Comparison of ENCODE assay signal across 21 cellular contexts in the genomic region with DNA sequence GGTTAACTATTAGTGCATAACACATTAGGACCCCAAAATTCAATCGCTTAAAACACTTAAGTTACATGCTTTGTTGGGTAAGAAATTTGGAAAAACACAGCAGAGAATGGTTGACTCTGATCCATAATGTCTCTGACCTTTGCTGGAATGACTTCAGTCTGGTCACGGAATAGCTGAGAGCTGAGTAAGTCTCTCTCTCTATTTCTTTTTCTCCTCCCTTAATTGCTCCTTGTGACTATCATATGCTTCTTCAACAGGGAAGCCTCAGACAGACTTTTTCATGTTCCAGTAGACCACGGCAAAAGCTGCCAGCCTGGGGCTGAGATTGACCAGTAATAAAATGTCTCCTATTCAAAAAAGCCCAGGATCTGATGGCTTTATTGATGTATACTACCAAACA. TPM values are rescaled to one million over a fixed set of nuclear protein-coding genes. Genes with fewer than 3 reads are reported as not detected.
A peak's percentile ranks its signal among the peaks of the same experiment; 100 is the strongest.
DNase-seq lines count a peak whose midpoint lies in the region; ATAC-seq lines count a peak whose summit lies in the region.
"Had no signal": no experiment of that assay in that cellular context is flagged by ENCODE, and none has a peak within 500 bp of the region (broad histone marks: within the 10 kb centered on the region; RNA-seq: fewer than 3 reads in every experiment).

No MANE protein-coding gene starts in this region.

- peak overlapping the region; percentile 30 for H3K27ac ChIP-seq in mesodermal cell (ENCODE audit: low read depth, low read length, severe bottlenecking)
- H3K27ac ChIP-seq: A549, C4-2B, RWPE1, SJCRH30 had no signal

- in situ Hi-C loops in Caki2 (cut with HindIII; ENCODE audit: low pct_unique_long_range_greater_than_20kb, low sequenced_read_pairs), result no loop called here

- DNase-seq in Caki2 (ENCODE audit: low read depth), result peak; percentile 52
- DNase-seq in NCI-H226, result peak; percentile 8
- peak; percentile 28 for DNase-seq in dedifferentiated amniotic fluid mesenchymal stem cell (ENCODE audit: extremely low spot score)
- DNase-seq in activated effector memory CD4-positive, alpha-beta T cell treated with anti-CD3 and anti-CD28 coated beads, Interleukin-2, amount 50 U/mL, for 16 hours, result no peak
- DNase-seq in activated CD4-positive, alpha-beta T cell treated with anti-CD3 and anti-CD28 coated beads, Interleukin-2, amount 10 ng/mL, durations not matched to agents 7 days and 5 days, result no peak
- DNase-seq: HFFc6, IMR-90, Karpas-422, MM.1S, NCI-H1092 treated with DMSO at 0.1 percent for 48 hours, NCI-H1694 treated with DMSO at 0.1 percent for 48 hours, NCI-H446 treated with DMSO at 0.1 percent for 48 hours, OCI-M1, SJCRH30 had no signal

- no peaks in the 10 kb centered on the region for H3K36me3 Mint-ChIP-seq in activated CD4-positive, alpha-beta T cell treated with anti-CD3 and anti-CD28 coated beads, Interleukin-2, amount 10 ng/mL, durations not matched to agents 7 days and 5 days (ENCODE audit: low read depth)

- CTCF ChIA-PET in activated CD4-positive, alpha-beta T cell treated with anti-CD3 and anti-CD28 coated beads, Interleukin-2, amount 10 ng/mL, durations not matched to agents 7 days and 5 days (lab: Charles Lee), result no interaction called here

- peaks cover 5% of the 10 kb centered on the region for H3K4me1 ChIP-seq in mesodermal cell (ENCODE audit: control insufficient read depth, insufficient read depth, low read length, poor library complexity, severe bottlenecking)
- H3K4me1 ChIP-seq: A549, SJCRH30 had no signal

- no peaks in the 10 kb centered on the region for H3K4me1 Mint-ChIP-seq in activated CD4-positive, alpha-beta T cell treated with anti-CD3 and anti-CD28 coated beads, Interleukin-2, amount 10 ng/mL, durations not matched to agents 7 days and 5 days

- peaks cover 34% of the 10 kb centered on the region for H3K27me3 Mint-ChIP-seq in activated CD4-positive, alpha-beta T cell treated with anti-CD3 and anti-CD28 coated beads, Interleukin-2, amount 10 ng/mL, durations not matched to agents 7 days and 5 days

- ATAC-seq in HG02938 (IDR thresholded peaks at IDR 0.05; ENCODE audit: unreplicated experiment) (no peak), GM19397 (IDR thresholded peaks at IDR 0.05; ENCODE audit: unreplicated experiment) (no peak)
- ATAC-seq: A549 had no signal

- no peak overlapping the region for H3K4me3 Mint-ChIP-seq in activated CD4-positive, alpha-beta T cell treated with anti-CD3 and anti-CD28 coated beads, Interleukin-2, amount 10 ng/mL, durations not matched to agents 7 days and 5 days
- H3K4me3 Mint-ChIP-seq: HFFc6 had no signal

- WGBS in mesodermal cell (ENCODE audit: insufficient coverage in 2 of 2), 2 experiments, result 82 to 88% methylated on average over 1 of the region's 3 CpGs

- no peak overlapping the region for H3K4me3 ChIP-seq in mesodermal cell (ENCODE audit: extremely low read depth, insufficient read depth, low read length, poor library complexity, severe bottlenecking)
- H3K4me3 ChIP-seq: A549, SJCRH30 had no signal

- H3K27ac Mint-ChIP-seq in activated CD4-positive, alpha-beta T cell treated with anti-CD3 and anti-CD28 coated beads, Interleukin-2, amount 10 ng/mL, durations not matched to agents 7 days and 5 days, result no peak overlapping the region
- H3K27ac Mint-ChIP-seq: HFFc6 had no signal

- no peaks in the 10 kb centered on the region for H3K36me3 ChIP-seq in mesodermal cell (ENCODE audit: control insufficient read depth, insufficient read depth, low read length)
- H3K36me3 ChIP-seq: SJCRH30 had no signal

- H3K9me3 Mint-ChIP-seq in activated CD4-positive, alpha-beta T cell treated with anti-CD3 and anti-CD28 coated beads, Interleukin-2, amount 10 ng/mL, durations not matched to agents 7 days and 5 days, result no peaks in the 10 kb centered on the region

- POLR2A ChIA-PET in activated CD4-positive, alpha-beta T cell treated with anti-CD3 and anti-CD28 coated beads, Interleukin-2, amount 10 ng/mL, durations not matched to agents 7 days and 5 days (lab: Charles Lee), result no interaction called here

- no peaks in the 10 kb centered on the region for H3K9me3 ChIP-seq in mesodermal cell (ENCODE audit: control insufficient read depth, low read length)
- H3K9me3 ChIP-seq: A549, SJCRH30 had no signal

RNA-seq across cellular contexts. Expression of a gene that starts 4.8 kb away (rescaled TPM):
- not detected in 2 replicates for total RNA-seq in Caki2 (2014; rRNA removed; shearing (Covaris generic); ENCODE audit: low replicate concordance)
- polyA plus RNA-seq in mesodermal cell (2013, experiment 1 of 2), result not detected
- polyA plus RNA-seq in mesodermal cell (2013, experiment 2 of 2), result not detected
- total RNA-seq in activated CD4-positive, alpha-beta T cell treated with anti-CD3 and anti-CD28 coated beads, Interleukin-2, amount 10 ng/mL, durations not matched to agents 7 days and 5 days, result not detected
- total RNA-seq: HFFc6, HT1080, IMR-90, SJCRH30 had no signal
- polyA plus RNA-seq: A549, IMR-90 had no signal

RNA-seq across cellular contexts. Expression of a gene that starts 19.6 kb away (rescaled TPM):
- total RNA-seq in Caki2 (2014; rRNA removed; shearing (Covaris generic); ENCODE audit: low replicate concordance), result not detected in 2 replicates
- not detected for polyA plus RNA-seq in mesodermal cell (2013, experiment 1 of 2)
- not detected for polyA plus RNA-seq in mesodermal cell (2013, experiment 2 of 2)
- not detected for total RNA-seq in activated CD4-positive, alpha-beta T cell treated with anti-CD3 and anti-CD28 coated beads, Interleukin-2, amount 10 ng/mL, durations not matched to agents 7 days and 5 days
- total RNA-seq: HFFc6, HT1080, IMR-90, SJCRH30 had no signal
- polyA plus RNA-seq: A549, IMR-90 had no signal

RNA-seq across cellular contexts. Expression of a gene that starts 24.1 kb away (rescaled TPM):
- not detected in 2 replicates for total RNA-seq in Caki2 (2014; rRNA removed; shearing (Covaris generic); ENCODE audit: low replicate concordance)
- polyA plus RNA-seq in mesodermal cell (2013, experiment 1 of 2), result not detected
- polyA plus RNA-seq in mesodermal cell (2013, experiment 2 of 2), result not detected
- not detected for total RNA-seq in activated CD4-positive, alpha-beta T cell treated with anti-CD3 and anti-CD28 coated beads, Interleukin-2, amount 10 ng/mL, durations not matched to agents 7 days and 5 days
- total RNA-seq: HFFc6, HT1080, IMR-90, SJCRH30 had no signal
- polyA plus RNA-seq: A549, IMR-90 had no signal

RNA-seq across cellular contexts. Expression of a gene that starts 37.4 kb away (rescaled TPM):
- not detected in 2 replicates for total RNA-seq in Caki2 (2014; rRNA removed; shearing (Covaris generic); ENCODE audit: low replicate concordance)
- polyA plus RNA-seq in mesodermal cell (2013, experiment 1 of 2), result not detected
- polyA plus RNA-seq in mesodermal cell (2013, experiment 2 of 2), result not detected
- total RNA-seq in activated CD4-positive, alpha-beta T cell treated with anti-CD3 and anti-CD28 coated beads, Interleukin-2, amount 10 ng/mL, durations not matched to agents 7 days and 5 days, result not detected
- total RNA-seq: HFFc6, HT1080, IMR-90, SJCRH30 had no signal
- polyA plus RNA-seq: A549, IMR-90 had no signal

RNA-seq across cellular contexts. Expression of a gene that starts 37.4 kb away (rescaled TPM):
- not detected in 2 replicates for total RNA-seq in Caki2 (2014; rRNA removed; shearing (Covaris generic); ENCODE audit: low replicate concordance)
- polyA plus RNA-seq in mesodermal cell (2013, experiment 1 of 2), result not detected
- polyA plus RNA-seq in mesodermal cell (2013, experiment 2 of 2), result 0.10 TPM
- not detected for total RNA-seq in activated CD4-positive, alpha-beta T cell treated with anti-CD3 and anti-CD28 coated beads, Interleukin-2, amount 10 ng/mL, durations not matched to agents 7 days and 5 days
- total RNA-seq: HFFc6, HT1080, IMR-90, SJCRH30 had no signal
- polyA plus RNA-seq: A549, IMR-90 had no signal

Comparison
In these comparisons a context has a peak if more than half of its experiments do, and no peak if none do; other contexts are left out.
1. DNase-seq: peak in Caki2 (single experiment), NCI-H226 (single experiment) and dedifferentiated amniotic fluid mesenchymal stem cell (single experiment); none in activated effector memory CD4-positive, alpha-beta T cell treated with anti-CD3 and anti-CD28 coated beads, Interleukin-2, amount 50 U/mL, for 16 hours (single experiment) and activated CD4-positive, alpha-beta T cell treated with anti-CD3 and anti-CD28 coated beads, Interleukin-2, amount 10 ng/mL, durations not matched to agents 7 days and 5 days (single experiment).